16 cellular contexts compared by ENCODE assay signal in the genomic region with DNA sequence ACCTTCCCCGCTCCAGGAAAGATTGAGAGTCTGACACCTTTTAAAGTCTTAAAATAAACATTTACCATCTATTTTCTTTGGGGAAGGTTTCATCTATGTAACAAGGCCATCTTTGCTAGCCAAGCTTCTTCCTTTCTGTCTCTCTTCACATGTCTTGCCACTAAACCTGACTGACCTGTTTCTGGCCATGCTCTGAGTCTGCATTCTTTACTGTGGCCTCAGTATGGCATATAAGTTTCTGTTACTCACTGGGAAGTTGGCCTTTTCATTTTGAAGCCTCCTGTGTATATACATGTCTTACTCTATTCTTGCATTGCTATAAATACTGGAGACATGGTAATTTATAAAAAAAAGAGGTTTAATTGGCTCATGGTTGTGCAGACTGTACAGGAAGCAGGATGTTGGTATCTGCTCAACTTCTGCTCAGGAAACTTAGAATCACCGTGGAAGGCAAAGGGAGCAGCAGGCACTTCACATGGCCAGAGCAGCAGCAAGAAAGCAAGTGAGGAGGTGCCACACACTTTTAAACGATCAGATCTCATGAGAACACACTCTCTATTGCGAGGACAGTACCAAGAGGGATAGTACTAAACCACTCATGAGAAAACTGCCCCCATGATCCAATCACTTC. TPM values are rescaled to one million over a fixed set of nuclear protein-coding genes. Genes with fewer than 3 reads are reported as not detected.
DNase-seq lines count a peak whose midpoint lies in the region; ATAC-seq and TF ChIP-seq lines count a peak whose summit lies in the region.
"Had no signal": no experiment of that assay in that cellular context is flagged by ENCODE, and none has a peak within 500 bp of the region (broad histone marks: within the 10 kb centered on the region; RNA-seq: fewer than 3 reads in every experiment).

No MANE protein-coding gene starts in this region.

- H3K27ac ChIP-seq in right lobe of liver, result no peak overlapping the region
- H3K27ac ChIP-seq: heart left ventricle, right atrium auricular region had no signal

- ATAC-seq in activated CD8-positive, alpha-beta T cell treated with anti-CD3 and anti-CD28 coated beads, Interleukin-2, amount 10 ng/mL, durations not matched to agents 7 days and 5 days, result peak; percentile 21
- no peak for ATAC-seq in right lobe of liver
- ATAC-seq: heart left ventricle had no signal

- H3K9me3 Mint-ChIP-seq in Caco-2 (ENCODE audit: unreplicated experiment), result no peaks in the 10 kb centered on the region
- no peaks in the 10 kb centered on the region for H3K9me3 Mint-ChIP-seq in activated CD8-positive, alpha-beta T cell treated with anti-CD3 and anti-CD28 coated beads, Interleukin-2, amount 10 ng/mL, durations not matched to agents 7 days and 5 days (ENCODE audit: insufficient read depth)

- H3K36me3 Mint-ChIP-seq in Caco-2 (ENCODE audit: insufficient read depth, unreplicated experiment), result peaks cover 41% of the 10 kb centered on the region
- H3K36me3 Mint-ChIP-seq in activated CD8-positive, alpha-beta T cell treated with anti-CD3 and anti-CD28 coated beads, Interleukin-2, amount 10 ng/mL, durations not matched to agents 7 days and 5 days (ENCODE audit: low read depth), result peaks cover 54% of the 10 kb centered on the region

- H3K9me3 ChIP-seq in Caco-2, result no peaks in the 10 kb centered on the region
- H3K9me3 ChIP-seq in right lobe of liver, result no peaks in the 10 kb centered on the region
- H3K9me3 ChIP-seq: heart left ventricle, right atrium auricular region had no signal

- H3K27me3 Mint-ChIP-seq in Caco-2 (ENCODE audit: insufficient read depth, unreplicated experiment), result no peaks in the 10 kb centered on the region
- no peaks in the 10 kb centered on the region for H3K27me3 Mint-ChIP-seq in activated CD8-positive, alpha-beta T cell treated with anti-CD3 and anti-CD28 coated beads, Interleukin-2, amount 10 ng/mL, durations not matched to agents 7 days and 5 days (ENCODE audit: low read depth)

- H3K4me1 Mint-ChIP-seq in Caco-2 (ENCODE audit: low read depth, unreplicated experiment), result peaks cover 22% of the 10 kb centered on the region
- peaks cover 45% of the 10 kb centered on the region for H3K4me1 Mint-ChIP-seq in activated CD8-positive, alpha-beta T cell treated with anti-CD3 and anti-CD28 coated beads, Interleukin-2, amount 10 ng/mL, durations not matched to agents 7 days and 5 days (ENCODE audit: low read depth)

- H3K4me3 Mint-ChIP-seq in Caco-2 (ENCODE audit: unreplicated experiment), result no peak overlapping the region
- no peak overlapping the region for H3K4me3 Mint-ChIP-seq in activated CD8-positive, alpha-beta T cell treated with anti-CD3 and anti-CD28 coated beads, Interleukin-2, amount 10 ng/mL, durations not matched to agents 7 days and 5 days

- POLR2A ChIA-PET in Caco-2 (lab: Charles Lee), result no interaction called here
- POLR2A ChIA-PET in activated CD8-positive, alpha-beta T cell treated with anti-CD3 and anti-CD28 coated beads, Interleukin-2, amount 10 ng/mL, durations not matched to agents 7 days and 5 days (lab: Charles Lee), result no interaction called here

- CTCF ChIA-PET in Caco-2 (lab: Charles Lee), result no interaction called here
- CTCF ChIA-PET in activated CD8-positive, alpha-beta T cell treated with anti-CD3 and anti-CD28 coated beads, Interleukin-2, amount 10 ng/mL, durations not matched to agents 7 days and 5 days (lab: Charles Lee), result no interaction called here

- TF ChIP-seq CTCF in Caco-2 (IDR thresholded peaks at IDR 0.05; ENCODE audit: insufficient read depth in 1 of 2, low read depth in 1 of 2, low read length in 1 of 2, severe bottlenecking in 1 of 2, unreplicated experiment in 1 of 2), result no peak
- no peak for TF ChIP-seq CTCF in right lobe of liver (IDR thresholded peaks at IDR 0.05)

- H3K4me1 ChIP-seq in Caco-2 (0 out of 2 replicates have a peak, but pooled peaks cover 3% of the 10 kb centered on the region), right lobe of liver (no peaks in the 10 kb centered on the region)
- H3K4me1 ChIP-seq: right atrium auricular region had no signal

- intact Hi-C loops in Caco-2 (cut with micrococcal nuclease; ENCODE audit: unreplicated experiment) (no loop called here), right lobe of liver (cut with DNase I) (no loop called here)

- peak overlapping the region; percentile 45 for H3K27ac Mint-ChIP-seq in Caco-2 (ENCODE audit: unreplicated experiment)
- peak overlapping the region; percentile 97 for H3K27ac Mint-ChIP-seq in activated CD8-positive, alpha-beta T cell treated with anti-CD3 and anti-CD28 coated beads, Interleukin-2, amount 10 ng/mL, durations not matched to agents 7 days and 5 days

- H3K36me3 ChIP-seq in Caco-2 (ENCODE audit: control insufficient read depth, insufficient read depth, low read length) (no peaks in the 10 kb centered on the region), right lobe of liver (no peaks in the 10 kb centered on the region)
- H3K36me3 ChIP-seq: right atrium auricular region had no signal

- no TSS peak for BruUV-seq in Caco-2 (replicated peaks; lab: Mats Ljungman, UMichigan)

- no peak for TF ChIP-seq POLR2A in right lobe of liver (IDR thresholded peaks at IDR 0.05)

- WGBS in right lobe of liver (ENCODE audit: insufficient coverage, low coverage, low lambda C conversion rate, missing lambda C conversion rate), result 69% methylated on average over 2 of the region's 4 CpGs

- H3K4me3 ChIP-seq in Caco-2 (ENCODE audit: low read depth, low read length) (no peak overlapping the region), right lobe of liver (no peak overlapping the region)
- H3K4me3 ChIP-seq: heart left ventricle, right atrium auricular region had no signal

- H3K27me3 ChIP-seq in Caco-2 (replicated peaks; ENCODE audit: control insufficient read depth, insufficient read depth, low read length) (no peaks in the 10 kb centered on the region), right lobe of liver (no peaks in the 10 kb centered on the region)
- H3K27me3 ChIP-seq: heart left ventricle, right atrium auricular region had no signal

- DNase-seq in Caco-2 (peak; percentile 41 to 42), HPDE6-E6E7 (ENCODE audit: extremely low spot score) (peak; percentile 7), lung microvascular endothelial cell (ENCODE audit: low read depth in 2 of 2) (peak; percentile 2 to 34), NCI-H2196 treated with DMSO at 0.1 percent for 48 hours (lab: John Stamatoyannopoulos, UW; ENCODE audit: unreplicated experiment) (no peak), right lobe of liver (no peak), glomerular visceral epithelial cell (ENCODE audit: extremely low spot score) (no peak)
- peak; percentile 31 for DNase-seq in activated CD8-positive, alpha-beta T cell treated with anti-CD3 and anti-CD28 coated beads, Interleukin-2, amount 10 ng/mL, durations not matched to agents 7 days and 5 days
- DNase-seq: amniotic stem cell; DMS153; effector CD4-positive, alpha-beta T cell; heart left ventricle; NCI-H1930 had no signal

RNA-seq across cellular contexts. Expression of a gene that starts 48.1 kb away (rescaled TPM):
- total RNA-seq in Caco-2 (2022), result not detected in 2 replicates
- not detected for total RNA-seq in activated CD8-positive, alpha-beta T cell treated with anti-CD3 and anti-CD28 coated beads, Interleukin-2, amount 10 ng/mL, durations not matched to agents 7 days and 5 days
- total RNA-seq in lung microvascular endothelial cell, result not detected in 2 replicates
- total RNA-seq in right lobe of liver, result not detected
- total RNA-seq: heart left ventricle, HT1080, mesenteric fat pad, right atrium auricular region, ureter had no signal

Comparison
In these comparisons a context has a peak if more than half of its experiments do, and no peak if none do; other contexts are left out.
1. DNase-seq: peak in Caco-2 (2 of 2), HPDE6-E6E7 (single experiment), activated CD8-positive, alpha-beta T cell treated with anti-CD3 and anti-CD28 coated beads, Interleukin-2, amount 10 ng/mL, durations not matched to agents 7 days and 5 days (single experiment) and lung microvascular endothelial cell (2 of 2); none in NCI-H2196 treated with DMSO at 0.1 percent for 48 hours (single experiment), right lobe of liver (0 of 3) and glomerular visceral epithelial cell (single experiment).